ENCODE assay signal across 9 cellular contexts in genomic region chr4:169099775-169100180, GRCh38.
DNase-seq lines count a peak whose midpoint lies in the region; ATAC-seq, FAIRE-seq and TF ChIP-seq lines count a peak whose summit lies in the region.
"Had no signal": no experiment of that assay in that cellular context is flagged by ENCODE, and none has a peak within 500 bp of the region (broad histone marks: within the 10 kb centered on the region; RNA-seq: fewer than 3 reads in every experiment).

No MANE protein-coding gene starts in this region.

- H3K36me3 Mint-ChIP-seq in stimulated activated naive B cell treated with anti-CD40 and anti-IgM and Interleukin-4, amounts not matched to agents 10 μg/mL and 1 μg/mL and 100 μg/mL, for 72 hours: peaks cover 0 to 7% of the 10 kb centered on the region in 2 donors
- peaks cover 30% of the 10 kb centered on the region for H3K36me3 Mint-ChIP-seq in progenitor cell of endocrine pancreas (ENCODE audit: insufficient read depth)
- no peaks in the 10 kb centered on the region for H3K36me3 Mint-ChIP-seq in T-helper 2 cell treated with Interferon-gamma antibody and Interleukin-4, amounts not matched to agents 5 μg/mL and 100 μg/mL, for 36 hours (ENCODE audit: low read depth)

- H3K27me3 Mint-ChIP-seq in stimulated activated naive B cell treated with anti-CD40 and anti-IgM and Interleukin-4, amounts not matched to agents 10 μg/mL and 1 μg/mL and 100 μg/mL, for 72 hours: no peaks in the 10 kb centered on the region
- no peaks in the 10 kb centered on the region for H3K27me3 Mint-ChIP-seq in progenitor cell of endocrine pancreas
- H3K27me3 Mint-ChIP-seq in T-helper 2 cell treated with Interferon-gamma antibody and Interleukin-4, amounts not matched to agents 5 μg/mL and 100 μg/mL, for 36 hours (ENCODE audit: low read depth): no peaks in the 10 kb centered on the region

- H3K9me3 Mint-ChIP-seq in stimulated activated naive B cell treated with anti-CD40 and anti-IgM and Interleukin-4, amounts not matched to agents 10 μg/mL and 1 μg/mL and 100 μg/mL, for 72 hours: peaks cover 2 to 4% of the 10 kb centered on the region in 2 donors
- no peaks in the 10 kb centered on the region for H3K9me3 Mint-ChIP-seq in progenitor cell of endocrine pancreas (ENCODE audit: low read depth)
- H3K9me3 Mint-ChIP-seq in T-helper 2 cell treated with Interferon-gamma antibody and Interleukin-4, amounts not matched to agents 5 μg/mL and 100 μg/mL, for 36 hours: no peaks in the 10 kb centered on the region

- no peak for TF ChIP-seq CTCF in progenitor cell of endocrine pancreas (IDR thresholded peaks at IDR 0.05; ENCODE audit: unreplicated experiment)

- H3K4me3 Mint-ChIP-seq in stimulated activated naive B cell treated with anti-CD40 and anti-IgM and Interleukin-4, amounts not matched to agents 10 μg/mL and 1 μg/mL and 100 μg/mL, for 72 hours: peak overlapping the region in 1 of 2 donors; percentile 39
- H3K4me3 Mint-ChIP-seq in progenitor cell of endocrine pancreas (ENCODE audit: low read depth): no peak overlapping the region
- no peak overlapping the region for H3K4me3 Mint-ChIP-seq in T-helper 2 cell treated with Interferon-gamma antibody and Interleukin-4, amounts not matched to agents 5 μg/mL and 100 μg/mL, for 36 hours

- peak; percentile 99 for FAIRE-seq in GM19239 (lab: Jason Lieb, UNC)

- peak; percentile 48 for ATAC-seq in HG03066 (IDR thresholded peaks at IDR 0.05; ENCODE audit: low read depth, unreplicated experiment)
- peak; percentile 11 to 17 for ATAC-seq in stimulated activated naive B cell treated with anti-CD40 and anti-IgM and Interleukin-4, amounts not matched to agents 10 μg/mL and 1 μg/mL and 100 μg/mL, for 72 hours (replicated peaks)
- no peak for ATAC-seq in GM18520 (IDR thresholded peaks at IDR 0.05; ENCODE audit: unreplicated experiment)

- H3K27ac Mint-ChIP-seq in stimulated activated naive B cell treated with anti-CD40 and anti-IgM and Interleukin-4, amounts not matched to agents 10 μg/mL and 1 μg/mL and 100 μg/mL, for 72 hours: peak overlapping the region; percentile 57
- no peak overlapping the region for H3K27ac Mint-ChIP-seq in progenitor cell of endocrine pancreas
- H3K27ac Mint-ChIP-seq in T-helper 2 cell treated with Interferon-gamma antibody and Interleukin-4, amounts not matched to agents 5 μg/mL and 100 μg/mL, for 36 hours: no peak overlapping the region

- H3K4me1 Mint-ChIP-seq in stimulated activated naive B cell treated with anti-CD40 and anti-IgM and Interleukin-4, amounts not matched to agents 10 μg/mL and 1 μg/mL and 100 μg/mL, for 72 hours: peaks cover 31 to 43% of the 10 kb centered on the region in 2 donors
- peaks cover 15% of the 10 kb centered on the region for H3K4me1 Mint-ChIP-seq in progenitor cell of endocrine pancreas (ENCODE audit: low read depth)
- no peaks in the 10 kb centered on the region for H3K4me1 Mint-ChIP-seq in T-helper 2 cell treated with Interferon-gamma antibody and Interleukin-4, amounts not matched to agents 5 μg/mL and 100 μg/mL, for 36 hours (ENCODE audit: low read depth)

- DNase-seq in GM19239 (ENCODE audit: insufficient read length, low spot score) (no peak), dermis blood vessel endothelial cell (peak; percentile 54), progenitor cell of endocrine pancreas (ENCODE audit: low spot score, unreplicated experiment) (no peak), NCI-H69 (lab: John Stamatoyannopoulos, UW) (no peak)
- no peak for DNase-seq in stimulated activated naive B cell treated with anti-CD40 and anti-IgM and Interleukin-4, amounts not matched to agents 10 μg/mL and 1 μg/mL and 100 μg/mL, for 72 hours
- DNase-seq in T-helper 2 cell treated with Interferon-gamma antibody and Interleukin-4, amounts not matched to agents 5 μg/mL and 100 μg/mL, for 36 hours (ENCODE audit: low spot score): no peak
- DNase-seq: NCI-H748 treated with DMSO at 0.1 percent for 48 hours had no signal
